In the genomic region with DNA sequence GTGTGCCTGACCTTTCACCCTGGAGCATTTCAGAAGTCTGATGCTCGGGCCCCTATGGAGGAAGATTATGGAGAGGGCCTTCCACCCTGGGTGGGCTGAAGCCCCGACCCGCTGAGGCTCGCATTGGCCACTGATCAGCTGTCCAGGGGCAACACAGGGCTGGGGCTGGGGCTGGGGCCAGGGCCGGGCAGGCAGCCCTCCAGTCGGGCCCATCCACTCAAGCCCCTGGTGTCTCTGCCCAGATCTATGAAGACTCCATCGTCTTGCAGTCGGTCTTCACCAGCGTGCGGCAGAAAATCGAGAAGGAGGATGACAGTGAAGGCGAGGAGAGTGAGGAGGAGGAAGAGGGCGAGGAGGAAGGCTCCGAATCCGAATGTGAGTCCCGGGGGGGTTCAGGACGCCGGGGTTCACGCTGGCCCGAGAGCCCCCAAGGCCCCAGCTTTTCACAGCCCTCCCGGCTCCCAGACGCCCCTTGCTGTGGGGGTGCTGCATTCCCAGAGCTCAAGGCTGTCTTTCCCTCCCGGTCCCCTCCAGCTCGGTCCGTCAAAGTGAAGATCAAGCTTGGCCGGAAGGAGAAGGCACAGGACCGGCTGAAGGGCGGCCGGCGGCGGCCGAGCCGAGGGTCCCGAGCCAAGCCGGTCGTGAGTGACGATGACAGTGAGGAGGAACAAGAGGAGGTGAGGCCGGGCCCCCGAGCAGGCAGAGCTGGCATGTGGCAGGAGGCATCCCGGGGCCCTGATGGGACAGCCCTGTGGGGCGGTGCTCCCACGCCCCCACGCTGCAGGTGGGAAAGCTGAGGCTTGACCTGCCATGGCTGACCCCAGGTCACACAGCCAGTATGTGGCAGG, we compare ENCODE assay signal across 1 cellular context.
TF ChIP-seq lines count a peak whose summit lies in the region.

No MANE protein-coding gene starts in this region.

TF ChIP-seq in HCT116, 20 proteins besides CTCF, POLR2A, EP300 and RAD21 (continued from another document):
- no peak for TF ChIP-seq EZH2phosphoT487 (IDR thresholded peaks at IDR 0.05; ENCODE audit: borderline replicate concordance)
- TF ChIP-seq POLR2AphosphoS5 (IDR thresholded peaks at IDR 0.05; ENCODE audit: low read depth, low read length): no peak
- no peak for TF ChIP-seq CBX3 (IDR thresholded peaks at IDR 0.05; ENCODE audit: low read depth)
- no peak for TF ChIP-seq ELF1 (IDR thresholded peaks at IDR 0.05; ENCODE audit: borderline replicate concordance, low read depth)
- no peak for TF ChIP-seq FOSL1 (IDR thresholded peaks at IDR 0.05; ENCODE audit: low read depth)
- TF ChIP-seq ZNF274 (IDR thresholded peaks at IDR 0.05; ENCODE audit: low read depth, low read length): no peak
- TF ChIP-seq, protein P1, sequence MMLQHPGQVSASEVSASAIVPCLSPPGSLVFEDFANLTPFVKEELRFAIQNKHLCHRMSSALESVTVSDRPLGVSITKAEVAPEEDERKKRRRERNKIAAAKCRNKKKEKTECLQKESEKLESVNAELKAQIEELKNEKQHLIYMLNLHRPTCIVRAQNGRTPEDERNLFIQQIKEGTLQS (IDR thresholded peaks at IDR 0.05): no peak
- TF ChIP-seq EZH2 (IDR thresholded peaks at IDR 0.05): no peak
